In genomic region chr11:819129-819931, GRCh38 we compare ENCODE assay signal across 1 cellular context.
TF ChIP-seq lines count a peak whose summit lies in the region.

No MANE protein-coding gene starts in this region.

TF ChIP-seq in K562, 482 proteins besides CTCF, POLR2A, EP300 and RAD21 (continued from another document):
- TF ChIP-seq ZBTB11 (CRISPR knock-in tag; IDR thresholded peaks at IDR 0.05) (peak in 1 of 3 experiments; percentile 77; a peak in 1 of 6 replicates), CBX3 (IDR thresholded peaks at IDR 0.05; ENCODE audit: borderline replicate concordance in 1 of 2, low read length in 2 of 2) (no peak), KLF1 (tag; IDR thresholded peaks at IDR 0.05) (0 out of 2 replicates have a peak, but pooled peaks have one; percentile 40), NFIX (CRISPR knock-in tag; IDR thresholded peaks at IDR 0.05; ENCODE audit: low read depth) (no peak), RBBP5 (IDR thresholded peaks at IDR 0.05; ENCODE audit: borderline replicate concordance, insufficient read depth, low read length, poor library complexity, severe bottlenecking) (peak; percentile 42), BCLAF1 (IDR thresholded peaks at IDR 0.05; ENCODE audit: borderline replicate concordance in 1 of 2, control insufficient read depth in 1 of 2, low read depth in 2 of 2, low read length in 1 of 2) (no peak), SRSF9 (IDR thresholded peaks at IDR 0.05; ENCODE audit: borderline replicate concordance, low read depth, low read length) (no peak)
